8 cellular contexts compared by ENCODE assay signal in genomic region chr17:50290074-50290702, GRCh38. TPM values are rescaled to one million over a fixed set of nuclear protein-coding genes. Genes with fewer than 3 reads are reported as not detected.
DNase-seq lines count a peak whose midpoint lies in the region; ATAC-seq, FAIRE-seq and TF ChIP-seq lines count a peak whose summit lies in the region.

No MANE protein-coding gene starts in this region.

- H3K4me3 ChIP-seq in bronchial epithelial cell (ENCODE audit: low read depth, low read length) (peak overlapping the region; percentile 16), lower leg skin (ENCODE audit: low read depth, poor library complexity, severe bottlenecking) (no peak overlapping the region), thymus (ENCODE audit: low read length) (no peak overlapping the region)

- H3K36me3 ChIP-seq in bronchial epithelial cell (ENCODE audit: control insufficient read depth, insufficient read depth, low read length) (no peaks in the 10 kb centered on the region), thymus (ENCODE audit: control insufficient read depth, insufficient read depth) (no peaks in the 10 kb centered on the region)

- H3K27ac ChIP-seq in thymus (ENCODE audit: low read depth), result peak overlapping the region; percentile 48

- H3K4me1 ChIP-seq in thymus (ENCODE audit: control insufficient read depth, insufficient read depth, low read length), result no peaks in the 10 kb centered on the region

- TF ChIP-seq POLR2A in lower leg skin (IDR thresholded peaks at IDR 0.05), result no peak

- WGBS in lower leg skin, 2 donors, result 42 to 44% methylated on average over 8 of the region's 8 CpGs
- 74% methylated on average over 8 of the region's 8 CpGs for WGBS in thymus

- peak; percentile 88 for FAIRE-seq in bronchial epithelial cell (lab: Jason Lieb, UNC)

- H3K27me3 ChIP-seq in bronchial epithelial cell (ENCODE audit: control insufficient read depth, insufficient read depth, low read length) (no peaks in the 10 kb centered on the region), thymus (ENCODE audit: control insufficient read depth, insufficient read depth) (no peaks in the 10 kb centered on the region)

- H3K9me3 ChIP-seq in thymus (ENCODE audit: control insufficient read depth), result no peaks in the 10 kb centered on the region

- intact Hi-C loops in lower leg skin (cut with DNase I; ENCODE audit: low total_unique reads), result loop anchor here (5.0 kb wide), 1 partner anchor 78 kb away; no protein-coding TSS in a partner anchor

- DNase-seq in GF-D8 (lab: John Stamatoyannopoulos, UW) (peak; percentile 87), NOMO-1 (lab: John Stamatoyannopoulos, UW; ENCODE audit: unreplicated experiment in 2 of 2) (peak; percentile 90 to 98), bronchial epithelial cell (ENCODE audit: low read depth) (peak; percentile 99), lower leg skin (ENCODE audit: low spot score in 2 of 2) (peak; percentile 89 to 96), NCI-H2196 (lab: John Stamatoyannopoulos, UW; ENCODE audit: unreplicated experiment) (no peak)
- DNase-seq in stimulated activated naive CD4-positive, alpha-beta T cell (lab: John Stamatoyannopoulos, UW), result no peak

- ATAC-seq in GM18907 (IDR thresholded peaks at IDR 0.05; ENCODE audit: unreplicated experiment), result no peak

- no peak for TF ChIP-seq CTCF in bronchial epithelial cell (IDR thresholded peaks at IDR 0.05; ENCODE audit: insufficient read depth, low read length, severe bottlenecking)
- no peak for TF ChIP-seq CTCF in lower leg skin (IDR thresholded peaks at IDR 0.05)

RNA-seq across cellular contexts. Expression of gene TMEM92, which starts 15.9 kb away (rescaled TPM):
- total RNA-seq in bronchial epithelial cell (0.26 and 0.64 TPM in 2 replicates), lower leg skin (1 to 10 TPM in 1 of 4 donors, not detected in 3; 3.1 TPM)
- polyA plus RNA-seq in thymus, result 0.09 TPM

RNA-seq across cellular contexts. Expression of gene XYLT2, which starts 55.7 kb away (rescaled TPM):
- total RNA-seq in bronchial epithelial cell (19.5 and 26.6 TPM in 2 replicates), lower leg skin (10 to 100 TPM; 23.5 to 41.3 (median 34.6) TPM)
- polyA plus RNA-seq in thymus, result 19.5 TPM

Comparison
In these comparisons a context has a peak if more than half of its experiments do, and no peak if none do; other contexts are left out.
1. DNase-seq: peak in GF-D8 (single experiment), NOMO-1 (2 of 2), bronchial epithelial cell (single experiment) and lower leg skin (2 of 2); none in stimulated activated naive CD4-positive, alpha-beta T cell (0 of 6) and NCI-H2196 (single experiment).